9 cellular contexts compared by ENCODE assay signal in genomic region chr14:44898547-44898946, GRCh38.
DNase-seq lines count a peak whose midpoint lies in the region; ATAC-seq, FAIRE-seq and TF ChIP-seq lines count a peak whose summit lies in the region.
"Had no signal": no experiment of that assay in that cellular context is flagged by ENCODE, and none has a peak within 500 bp of the region (broad histone marks: within the 10 kb centered on the region; RNA-seq: fewer than 3 reads in every experiment).

No MANE protein-coding gene starts in this region.

- POLR2A ChIA-PET in PC-9 (lab: Charles Lee; ENCODE audit: unreplicated experiment): no interaction called here

- no peaks in the 10 kb centered on the region for H3K27me3 ChIP-seq in DOHH2 (ENCODE audit: control insufficient read depth, low read length)
- H3K27me3 ChIP-seq in PC-9 (ENCODE audit: insufficient read depth, low read depth): no peaks in the 10 kb centered on the region
- H3K27me3 ChIP-seq in esophagus squamous epithelium: no peaks in the 10 kb centered on the region
- H3K27me3 ChIP-seq in pancreas: no peaks in the 10 kb centered on the region

- DNase-seq in PC-9: no peak
- no peak for DNase-seq in esophagus squamous epithelium (lab: John Stamatoyannopoulos, UW)
- DNase-seq in pancreas: no peak
- no peak for DNase-seq in SIG-M5 (lab: John Stamatoyannopoulos, UW)
- DNase-seq in HT-29 (ENCODE audit: low spot score): no peak
- DNase-seq: NCI-H187 treated with DMSO at 0.1 percent for 48 hours had no signal

- H2AFZ ChIP-seq in PC-9: peak overlapping the region; percentile 96; the same call in 1 of the 2 replicates

- H3K4me3 ChIP-seq in DOHH2 (ENCODE audit: low read length): no peak overlapping the region; the same call in 1 of the 2 replicates
- H3K4me3 ChIP-seq in PC-9: peak overlapping the region; percentile 77
- peak overlapping the region; percentile 70 to 91 (median 80) for H3K4me3 ChIP-seq in esophagus squamous epithelium
- H3K4me3 ChIP-seq in pancreas: peak overlapping the region in 2 of 4 donors; percentile 86 to 94

- H4K20me1 ChIP-seq in DOHH2 (ENCODE audit: control insufficient read depth, insufficient read depth, low read depth, low read length): no peaks in the 10 kb centered on the region
- H4K20me1 ChIP-seq in PC-9 (ENCODE audit: insufficient read depth): no peaks in the 10 kb centered on the region

- H3K9me3 ChIP-seq in DOHH2 (ENCODE audit: control insufficient read depth, insufficient read depth, low read length) (peaks cover 6% of the 10 kb centered on the region; the same call in 1 of the 2 replicates), PC-9 (ENCODE audit: insufficient read depth, low read depth) (no peaks in the 10 kb centered on the region), esophagus squamous epithelium (no peaks in the 10 kb centered on the region), pancreas (no peaks in the 10 kb centered on the region)

- H3K36me3 ChIP-seq in DOHH2 (ENCODE audit: control insufficient read depth, low read length) (no peaks in the 10 kb centered on the region), PC-9 (ENCODE audit: low read depth) (no peaks in the 10 kb centered on the region), esophagus squamous epithelium (peaks cover 0 to 19% (median 0%) of the 10 kb centered on the region in 3 donors), pancreas (no peaks in the 10 kb centered on the region)

- ATAC-seq in pancreas (no peak), GM21576 (IDR thresholded peaks at IDR 0.05; ENCODE audit: unreplicated experiment) (no peak), GM21381 (IDR thresholded peaks at IDR 0.05; ENCODE audit: unreplicated experiment) (no peak)

- H3F3A ChIP-seq in DOHH2 (ENCODE audit: control insufficient read depth, insufficient read depth) (peaks cover 5% of the 10 kb centered on the region; the same call in 1 of the 2 replicates), PC-9 (ENCODE audit: insufficient read depth, low read depth) (no peaks in the 10 kb centered on the region)

- CTCF ChIA-PET in PC-9 (lab: Charles Lee): no interaction called here

- H3K27ac ChIP-seq in DOHH2 (ENCODE audit: low read depth, low read length) (no peak overlapping the region), PC-9 (no peak overlapping the region), esophagus squamous epithelium (peak overlapping the region in 3 of 4 donors; percentile 97 to 99 (median 98)), pancreas (no peak overlapping the region)

- H3K4me1 ChIP-seq in DOHH2 (ENCODE audit: control insufficient read depth, low read length) (peaks cover 16% of the 10 kb centered on the region), PC-9 (replicated peaks; ENCODE audit: insufficient read depth) (peaks cover 14% of the 10 kb centered on the region), esophagus squamous epithelium (peaks cover 0 to 43% (median 0%) of the 10 kb centered on the region in 3 donors), pancreas (peaks cover 0 to 17% (median 0%) of the 10 kb centered on the region in 3 donors)

- H3K4me2 ChIP-seq in DOHH2 (ENCODE audit: low read length) (peak overlapping the region; percentile 93), PC-9 (peak overlapping the region; percentile 78)

- H3K79me2 ChIP-seq in DOHH2 (ENCODE audit: control insufficient read depth, low read length) (0 out of 2 replicates have a peak, but pooled peaks cover 3% of the 10 kb centered on the region), PC-9 (ENCODE audit: low read depth) (no peaks in the 10 kb centered on the region)

- intact Hi-C loops in PC-9 (cut with micrococcal nuclease; ENCODE audit: unreplicated experiment): loop anchor here (5.0 kb wide), 1 partner anchor 234 kb away; the partner anchor contains the start of gene FKBP3
- intact Hi-C loops in esophagus squamous epithelium (cut with DNase I): no loop called here
- intact Hi-C loops in pancreas (cut with DNase I): no loop called here

- TF ChIP-seq POLR2A in esophagus squamous epithelium (IDR thresholded peaks at IDR 0.05): no peak

- WGBS in esophagus squamous epithelium, 2 donors: 44 to 49% methylated on average over 6 of the region's 6 CpGs
- 34 to 39% methylated on average over 6 of the region's 6 CpGs for WGBS in pancreas, 2 donors

- peak; percentile 61 for FAIRE-seq in pancreas (lab: Jason Lieb, UNC)

- no peaks in the 10 kb centered on the region for H3K9me2 ChIP-seq in DOHH2 (replicated peaks; ENCODE audit: control insufficient read depth, low read length)
- no peaks in the 10 kb centered on the region for H3K9me2 ChIP-seq in PC-9 (ENCODE audit: insufficient read depth)

- TF ChIP-seq CTCF in DOHH2 (IDR thresholded peaks at IDR 0.05; ENCODE audit: low read depth, low read length, poor library complexity, severe bottlenecking): no peak
- no peak for TF ChIP-seq CTCF in PC-9 (conservative IDR thresholded peaks at IDR 0.05)
- TF ChIP-seq CTCF in esophagus squamous epithelium (IDR thresholded peaks at IDR 0.05): no peak
- TF ChIP-seq CTCF in pancreas (IDR thresholded peaks at IDR 0.05): no peak

- no TSS peak for BruUV-seq in PC-9 (replicated peaks; lab: Mats Ljungman, UMichigan)

Comparison
In these comparisons a context has a peak if more than half of its experiments do, and no peak if none do; other contexts are left out.
1. H3K27ac ChIP-seq: peak in esophagus squamous epithelium (3 of 4); none in DOHH2 (single experiment), PC-9 (single experiment) and pancreas (0 of 4).